Comparison of ENCODE assay signal across 8 cellular contexts in genomic region chr5:43020294-43020711, GRCh38. TPM values are rescaled to one million over a fixed set of nuclear protein-coding genes. Genes with fewer than 3 reads are reported as not detected.
DNase-seq lines count a peak whose midpoint lies in the region; ATAC-seq and FAIRE-seq lines count a peak whose summit lies in the region.

No MANE protein-coding gene starts in this region.

- ATAC-seq in GM19372 (IDR thresholded peaks at IDR 0.05; ENCODE audit: low read depth, unreplicated experiment) (peak; percentile 5), HG03439 (IDR thresholded peaks at IDR 0.05; ENCODE audit: unreplicated experiment) (peak; percentile 10), T-helper 17 cell (no peak), esophagus mucosa (peak; percentile 8)

- no peaks in the 10 kb centered on the region for H3K9me3 ChIP-seq in CD8-positive, alpha-beta memory T cell (ENCODE audit: low read length)
- no peaks in the 10 kb centered on the region for H3K9me3 ChIP-seq in T-helper 17 cell (ENCODE audit: control insufficient read depth, low read length, poor library complexity, severe bottlenecking)

- H3K27me3 Mint-ChIP-seq in CD8-positive, alpha-beta memory T cell = peaks cover 0 to 7% of the 10 kb centered on the region in 2 donors
- H3K27me3 Mint-ChIP-seq in T-helper 17 cell = no peaks in the 10 kb centered on the region

- H3K27ac Mint-ChIP-seq in CD8-positive, alpha-beta memory T cell = peak overlapping the region; percentile 98 to 100 (median 100)
- H3K27ac Mint-ChIP-seq in T-helper 17 cell = peak overlapping the region; percentile 100

- H3K4me1 ChIP-seq in CD8-positive, alpha-beta memory T cell (ENCODE audit: insufficient read depth, low read length) = peaks cover 34% of the 10 kb centered on the region
- no peaks in the 10 kb centered on the region for H3K4me1 ChIP-seq in rectal smooth muscle tissue (ENCODE audit: control insufficient read depth, insufficient read depth, low read length)

- POLR2A ChIA-PET in CD8-positive, alpha-beta memory T cell (lab: Charles Lee) = interaction anchor here (0.6 to 9.4 kb wide), 14 partner anchors 8 to 583 kb away, joined by 3 to 403 read pairs (median 23); partner anchors contain the start of genes ANXA2R, NNT, TMEM267 and ZNF131

- H3K27me3 ChIP-seq in CD8-positive, alpha-beta memory T cell (ENCODE audit: insufficient read depth, low read length, poor library complexity, severe bottlenecking) = no peaks in the 10 kb centered on the region
- peaks cover 2% of the 10 kb centered on the region for H3K27me3 ChIP-seq in rectal smooth muscle tissue (ENCODE audit: control insufficient read depth, insufficient read depth, low read length)

- no peaks in the 10 kb centered on the region for H3K9me3 Mint-ChIP-seq in CD8-positive, alpha-beta memory T cell

- peaks cover 0 to 28% (median 0%) of the 10 kb centered on the region in 3 donors for H3K36me3 Mint-ChIP-seq in CD8-positive, alpha-beta memory T cell
- H3K36me3 Mint-ChIP-seq in T-helper 17 cell (ENCODE audit: low read depth) = no peaks in the 10 kb centered on the region

- peaks cover 35 to 51% (median 49%) of the 10 kb centered on the region in 3 donors for H3K4me1 Mint-ChIP-seq in CD8-positive, alpha-beta memory T cell
- H3K4me1 Mint-ChIP-seq in T-helper 17 cell = peaks cover 36% of the 10 kb centered on the region

- FAIRE-seq in urothelium cell line (lab: Jason Lieb, UNC) = no peak

- no peaks in the 10 kb centered on the region for H3K36me3 ChIP-seq in CD8-positive, alpha-beta memory T cell (ENCODE audit: insufficient read depth, low read length)
- H3K36me3 ChIP-seq in rectal smooth muscle tissue (ENCODE audit: control insufficient read depth, insufficient read depth, low read length) = no peaks in the 10 kb centered on the region

- H3K9ac ChIP-seq in rectal smooth muscle tissue (ENCODE audit: low read length) = no peak overlapping the region

- H3K4me3 Mint-ChIP-seq in CD8-positive, alpha-beta memory T cell = peak overlapping the region; percentile 97 to 100 (median 99)
- peak overlapping the region; percentile 97 for H3K4me3 Mint-ChIP-seq in T-helper 17 cell

- H3K4me3 ChIP-seq in CD8-positive, alpha-beta memory T cell (ENCODE audit: low read length) = peak overlapping the region; percentile 87
- H3K4me3 ChIP-seq in rectal smooth muscle tissue (ENCODE audit: low read length) = peak overlapping the region; percentile 60

- CTCF ChIA-PET in CD8-positive, alpha-beta memory T cell (lab: Charles Lee) = interaction anchor here (0.7 to 9.2 kb wide), 15 partner anchors 9 to 111 kb away, joined by 3 to 265 read pairs (median 10); partner anchors contain the start of genes ANXA2R and ZNF131

- peak overlapping the region; percentile 96 for H3K27ac ChIP-seq in CD8-positive, alpha-beta memory T cell (ENCODE audit: low read depth, low read length)
- H3K27ac ChIP-seq in rectal smooth muscle tissue (ENCODE audit: low read depth, low read length) = no peak overlapping the region

- DNase-seq in CD8-positive, alpha-beta memory T cell = peak in 1 of 5 donors; percentile 52
- DNase-seq in T-helper 17 cell (no peak), urothelium cell line (ENCODE audit: low spot score) (no peak), hepatic stellate cell (ENCODE audit: low spot score) (no peak)

RNA-seq across cellular contexts. Expression of gene ANXA2R, which starts 19.8 kb away (rescaled TPM):
- total RNA-seq in CD8-positive, alpha-beta memory T cell = 1 to 10 TPM; 6.0 to 6.8 TPM
- 55.9 TPM for polyA plus RNA-seq in CD8-positive, alpha-beta memory T cell
- 10 to 100 TPM; 33.0 to 44.0 TPM for total RNA-seq in T-helper 17 cell
- total RNA-seq in esophagus mucosa = 1.8 TPM

Comparison
In these comparisons a context has a peak if more than half of its experiments do, and no peak if none do; other contexts are left out.
1. RNA of gene ANXA2R, which starts 19.8 kb away (total RNA-seq): 33.0 to 44.0 TPM in T-helper 17 cell; 6.0 to 6.8 TPM in CD8-positive, alpha-beta memory T cell and 1.8 TPM in esophagus mucosa (single experiment); every median in the first group is over 4 times any median in the second.